In genomic region chr11:12418019-12418611, GRCh38 we compare ENCODE assay signal across 11 cellular contexts. TPM values are rescaled to one million over a fixed set of nuclear protein-coding genes. Genes with fewer than 3 reads are reported as not detected.
A peak's percentile ranks its signal among the peaks of the same experiment; 100 is the strongest.
DNase-seq lines count a peak whose midpoint lies in the region; ATAC-seq and TF ChIP-seq lines count a peak whose summit lies in the region.
"Had no signal": no experiment of that assay in that cellular context is flagged by ENCODE, and none has a peak within 500 bp of the region (broad histone marks: within the 10 kb centered on the region; RNA-seq: fewer than 3 reads in every experiment).

No MANE protein-coding gene starts in this region.

- WGBS in esophagus squamous epithelium, 2 donors, result 78 to 83% methylated on average over 2 to 6 of the region's 9 CpGs

- peak overlapping the region; percentile 25 for H2AFZ ChIP-seq in osteoblast (ENCODE audit: low read length)
- H2AFZ ChIP-seq: neural progenitor cell had no signal

- no peak for TF ChIP-seq POLR2A in esophagus squamous epithelium (IDR thresholded peaks at IDR 0.05)

- H3K4me2 ChIP-seq in osteoblast (ENCODE audit: insufficient read depth, low read length), result peak overlapping the region; percentile 27
- H3K4me2 ChIP-seq: neural progenitor cell had no signal

- H3K4me1 ChIP-seq in A673 (ENCODE audit: insufficient read depth, low read length, poor library complexity, severe bottlenecking), result peaks cover 38% of the 10 kb centered on the region
- H3K4me1 ChIP-seq in esophagus squamous epithelium, result peaks cover 5 to 38% (median 9%) of the 10 kb centered on the region in 3 donors
- peaks cover 32% of the 10 kb centered on the region for H3K4me1 ChIP-seq in osteoblast (ENCODE audit: insufficient read depth, low read length)
- H3K4me1 ChIP-seq: neural progenitor cell had no signal

- no TSS peak for BruUV-seq in A673 (replicated peaks; lab: Mats Ljungman, UMichigan)

- TF ChIP-seq CTCF in A673 (conservative IDR thresholded peaks at IDR 0.05; ENCODE audit: low read depth, low read length) (no peak), esophagus squamous epithelium (IDR thresholded peaks at IDR 0.05) (no peak), osteoblast (IDR thresholded peaks at IDR 0.05; ENCODE audit: extremely low read depth, low read depth, low read length) (no peak)

- CTCF ChIA-PET in A673 (lab: Charles Lee), result no interaction called here

- H3K9me3 ChIP-seq in A673 (ENCODE audit: low read depth, low read length, poor library complexity, severe bottlenecking), result no peaks in the 10 kb centered on the region
- H3K9me3 ChIP-seq in esophagus squamous epithelium, result no peaks in the 10 kb centered on the region
- H3K9me3 ChIP-seq in osteoblast (ENCODE audit: low read depth, low read length), result no peaks in the 10 kb centered on the region

- POLR2A ChIA-PET in A673 (lab: Charles Lee; ENCODE audit: low non-redundant PET), result no interaction called here

- no peak overlapping the region for H3K4me3 ChIP-seq in A673 (ENCODE audit: low read depth, low read length, poor library complexity, severe bottlenecking)
- no peak overlapping the region for H3K4me3 ChIP-seq in esophagus squamous epithelium
- H3K4me3 ChIP-seq in osteoblast (ENCODE audit: insufficient read depth, low read length), result peak overlapping the region; percentile 5
- H3K4me3 ChIP-seq: neural progenitor cell had no signal

- peak; percentile 64 for DNase-seq in A673 (ENCODE audit: low spot score)
- DNase-seq in LHCN-M2 (ENCODE audit: low read depth), result peak; percentile 83
- no peak for DNase-seq in esophagus squamous epithelium (lab: John Stamatoyannopoulos, UW)
- DNase-seq in osteoblast (ENCODE audit: insufficient read length, low spot score, missing footprints), result peak; percentile 80
- no peak for DNase-seq in NCI-H526 (lab: John Stamatoyannopoulos, UW)
- DNase-seq in NCI-H1417 treated with DMSO at 0.1 percent for 48 hours (lab: John Stamatoyannopoulos, UW), result no peak
- no peak for DNase-seq in activated CD8-positive, alpha-beta memory T cell treated with anti-CD3 and anti-CD28 coated beads, Interleukin-2, amount 50 U/mL, for 48 hours
- DNase-seq: NCI-H2107, OCI-M1 had no signal

- H3K36me3 ChIP-seq in A673 (ENCODE audit: insufficient read depth, low read length, poor library complexity, severe bottlenecking), result no peaks in the 10 kb centered on the region
- H3K36me3 ChIP-seq in esophagus squamous epithelium, result no peaks in the 10 kb centered on the region
- H3K36me3 ChIP-seq in osteoblast (ENCODE audit: insufficient read depth, low read length), result no peaks in the 10 kb centered on the region
- H3K36me3 ChIP-seq: neural progenitor cell had no signal

- no peaks in the 10 kb centered on the region for H3K27me3 ChIP-seq in A673 (replicated peaks; ENCODE audit: insufficient read depth, low read depth, low read length, poor library complexity)
- H3K27me3 ChIP-seq in esophagus squamous epithelium, result no peaks in the 10 kb centered on the region
- no peaks in the 10 kb centered on the region for H3K27me3 ChIP-seq in osteoblast (ENCODE audit: insufficient read depth, low read length)
- H3K27me3 ChIP-seq: neural progenitor cell had no signal

- H3K27ac ChIP-seq in A673 (ENCODE audit: low read depth, low read length, poor library complexity, severe bottlenecking) (peak overlapping the region; percentile 56), esophagus squamous epithelium (peak overlapping the region; percentile 45 to 87 (median 71)), osteoblast (ENCODE audit: low read depth, low read length) (peak overlapping the region; percentile 61)
- H3K27ac ChIP-seq: neural progenitor cell had no signal

- intact Hi-C loops in A673 (cut with micrococcal nuclease; ENCODE audit: unreplicated experiment) (loop anchor here (10.0 kb wide), 2 partner anchors 177 to 257 kb away; partner anchors contain the start of gene TEAD1), esophagus squamous epithelium (cut with DNase I) (no loop called here)

- H4K20me1 ChIP-seq in osteoblast (ENCODE audit: insufficient read depth, low read length), result peaks cover 14% of the 10 kb centered on the region

- peaks cover 94% of the 10 kb centered on the region for H3K79me2 ChIP-seq in osteoblast (ENCODE audit: insufficient read depth, low read length)

- no peak for ATAC-seq in GM18907 (IDR thresholded peaks at IDR 0.05; ENCODE audit: unreplicated experiment)

RNA-seq across cellular contexts. Expression of gene PARVA, which starts 40.7 kb away (rescaled TPM):
- total RNA-seq in A673 (2021) (15.2 and 17.4 TPM in 2 replicates), LHCN-M2 (2014; rRNA removed) (49.6 and 55.7 TPM in 2 replicates), esophagus squamous epithelium (10 to 100 TPM in 3 of 4 donors, 1 to 10 TPM in 1; 8.6 to 66.9 (median 16.2) TPM), osteoblast (74.9 and 83.7 TPM in 2 replicates)
- polyA plus RNA-seq in LHCN-M2 (2012), result 111 TPM

Comparison
In these comparisons a context has a peak if more than half of its experiments do, and no peak if none do; other contexts are left out.
1. DNase-seq: peak in A673 (single experiment), LHCN-M2 (single experiment) and osteoblast (single experiment); none in esophagus squamous epithelium (single experiment), NCI-H526 (0 of 2), NCI-H1417 treated with DMSO at 0.1 percent for 48 hours (single experiment) and activated CD8-positive, alpha-beta memory T cell treated with anti-CD3 and anti-CD28 coated beads, Interleukin-2, amount 50 U/mL, for 48 hours (single experiment).
2. Peak in every context shown above with its lines, with median percentiles within 50 percentile points of each other: H3K27ac ChIP-seq.